Comparison of ENCODE assay signal across 26 cellular contexts in the genomic region with DNA sequence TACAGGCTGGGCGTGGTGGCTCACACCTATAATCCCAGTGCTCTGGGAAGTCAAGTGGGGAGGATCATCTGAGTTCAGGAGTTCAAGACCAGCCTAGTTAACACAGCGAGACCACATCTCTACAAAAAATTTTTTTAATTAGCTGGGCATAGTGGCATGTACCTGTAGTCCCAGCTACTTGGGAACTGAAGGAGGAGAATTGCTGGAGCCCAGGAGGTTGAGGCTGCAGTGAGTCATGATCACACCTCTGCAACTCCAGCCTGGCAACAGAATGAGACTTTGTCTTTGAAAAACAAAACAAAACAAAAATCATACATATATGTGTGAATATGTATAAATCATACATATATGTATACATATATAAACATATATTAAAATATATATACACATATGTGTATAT. TPM values are rescaled to one million over a fixed set of nuclear protein-coding genes. Genes with fewer than 3 reads are reported as not detected.
DNase-seq lines count a peak whose midpoint lies in the region; TF ChIP-seq lines count a peak whose summit lies in the region.
"Had no signal": no experiment of that assay in that cellular context is flagged by ENCODE, and none has a peak within 500 bp of the region (broad histone marks: within the 10 kb centered on the region; RNA-seq: fewer than 3 reads in every experiment).

No MANE protein-coding gene starts in this region.

- H3K36me3 ChIP-seq in PC-9 (ENCODE audit: low read depth): no peaks in the 10 kb centered on the region
- H3K36me3 ChIP-seq: BLaER1 treated with 17β-estradiol and CSF1 and Interleukin-3, amounts not matched to agents 10 nM and 100 nM had no signal

- H3K4me1 Mint-ChIP-seq in osteocyte (ENCODE audit: unreplicated experiment): no peaks in the 10 kb centered on the region

- no TSS peak for BruUV-seq in PC-9 (replicated peaks; lab: Mats Ljungman, UMichigan)

- H3K4me3 Mint-ChIP-seq in osteocyte (ENCODE audit: unreplicated experiment): no peak overlapping the region
- H3K4me3 Mint-ChIP-seq: CD4-positive, alpha-beta T cell had no signal

- no peak overlapping the region for H2AFZ ChIP-seq in PC-9
- H2AFZ ChIP-seq: GM23248 had no signal

- TF ChIP-seq CTCF in PC-9 (conservative IDR thresholded peaks at IDR 0.05) (no peak), epithelial cell of esophagus (IDR thresholded peaks at IDR 0.05; ENCODE audit: insufficient read depth, low read depth, low read length, missing control alignments) (no peak), osteocyte (IDR thresholded peaks at IDR 0.05) (no peak)

- H3K79me2 ChIP-seq in PC-9 (ENCODE audit: low read depth): no peaks in the 10 kb centered on the region

- POLR2A ChIA-PET in PC-9 (lab: Charles Lee; ENCODE audit: unreplicated experiment): no interaction called here

- H3K36me3 Mint-ChIP-seq in osteocyte (ENCODE audit: unreplicated experiment): no peaks in the 10 kb centered on the region

- H3K27me3 Mint-ChIP-seq in osteocyte (ENCODE audit: unreplicated experiment): peaks cover 15% of the 10 kb centered on the region

- peak overlapping the region; percentile 80 for H3K27ac ChIP-seq in PC-9
- H3K27ac ChIP-seq: BLaER1 treated with 17β-estradiol and CSF1 and Interleukin-3, amounts not matched to agents 10 nM and 100 nM; GM23248 had no signal

- H3K4me3 ChIP-seq in PC-9 (no peak overlapping the region), epithelial cell of esophagus (ENCODE audit: low read length) (no peak overlapping the region)
- H3K4me3 ChIP-seq: BLaER1 treated with 17β-estradiol and CSF1 and Interleukin-3, amounts not matched to agents 10 nM and 100 nM; GM23248 had no signal

- CTCF ChIA-PET in PC-9 (lab: Charles Lee): no interaction called here

- DNase-seq in ELR (ENCODE audit: low read depth) (peak; percentile 13), PC-9 (peak in 1 of 2 experiments; percentile 64), epithelial cell of esophagus (ENCODE audit: low read depth) (peak; percentile 78), kidney tubule cell (ENCODE audit: low spot score) (peak; percentile 57), OCI-M1 (lab: John Stamatoyannopoulos, UW) (no peak), osteocyte (ENCODE audit: extremely low spot score, unreplicated experiment) (no peak), DMS153 (lab: John Stamatoyannopoulos, UW) (no peak), NCI-H526 treated with DMSO at 0.1 percent for 48 hours (lab: John Stamatoyannopoulos, UW) (no peak)
- DNase-seq: AML-193; CD4-positive, alpha-beta T cell; DMS79 treated with DMSO at 0.1 percent for 48 hours; GM23248; H7; Karpas-422; MV-4-11; NCI-H1105; NCI-H1436 treated with DMSO at 0.1 percent for 48 hours; NCI-H187 treated with DMSO at 0.1 percent for 48 hours; NCI-H2171 treated with DMSO at 0.1 percent for 48 hours; NCI-H345; NCI-H524; NCI-H774; RPMI8226; SHP77 had no signal

- peaks cover 54% of the 10 kb centered on the region for H3K4me1 ChIP-seq in PC-9 (replicated peaks; ENCODE audit: insufficient read depth)

- intact Hi-C loops in PC-9 (cut with micrococcal nuclease; ENCODE audit: unreplicated experiment): no loop called here

- no peaks in the 10 kb centered on the region for H3K9me3 Mint-ChIP-seq in osteocyte (ENCODE audit: unreplicated experiment)
- H3K9me3 Mint-ChIP-seq: CD4-positive, alpha-beta T cell had no signal

- H3K9me3 ChIP-seq in PC-9 (ENCODE audit: insufficient read depth, low read depth): no peaks in the 10 kb centered on the region
- H3K9me3 ChIP-seq: BLaER1 treated with 17β-estradiol and CSF1 and Interleukin-3, amounts not matched to agents 10 nM and 100 nM had no signal

- no peaks in the 10 kb centered on the region; the same call in 1 of the 2 replicates for H3K9me2 ChIP-seq in PC-9 (ENCODE audit: insufficient read depth)

- H4K20me1 ChIP-seq in PC-9 (ENCODE audit: insufficient read depth): no peaks in the 10 kb centered on the region
- H4K20me1 ChIP-seq: BLaER1 treated with 17β-estradiol and CSF1 and Interleukin-3, amounts not matched to agents 10 nM and 100 nM had no signal

- no peak overlapping the region for H3K27ac Mint-ChIP-seq in osteocyte (ENCODE audit: unreplicated experiment)
- H3K27ac Mint-ChIP-seq: CD4-positive, alpha-beta T cell had no signal

- H3K27me3 ChIP-seq in PC-9 (ENCODE audit: insufficient read depth, low read depth): no peaks in the 10 kb centered on the region
- H3K27me3 ChIP-seq: BLaER1 treated with 17β-estradiol and CSF1 and Interleukin-3, amounts not matched to agents 10 nM and 100 nM had no signal

- H3K4me2 ChIP-seq in PC-9: peak overlapping the region; percentile 81
- H3K4me2 ChIP-seq: BLaER1 treated with 17β-estradiol and CSF1 and Interleukin-3, amounts not matched to agents 10 nM and 100 nM had no signal

- peaks cover 33% of the 10 kb centered on the region for H3F3A ChIP-seq in PC-9 (ENCODE audit: insufficient read depth, low read depth)

RNA-seq across cellular contexts. Expression of a gene that starts 54.1 kb away (rescaled TPM):
- total RNA-seq in PC-9 (2021): 8.0 and 9.6 TPM in 2 replicates
- not detected in 2 replicates for total RNA-seq in osteocyte
- total RNA-seq: CD4-positive, alpha-beta T cell; HepG2 had no signal

Comparison
In these comparisons a context has a peak if more than half of its experiments do, and no peak if none do; other contexts are left out.
1. DNase-seq: peak in ELR (single experiment), epithelial cell of esophagus (single experiment) and kidney tubule cell (single experiment); none in OCI-M1 (single experiment), osteocyte (single experiment), DMS153 (single experiment) and NCI-H526 treated with DMSO at 0.1 percent for 48 hours (single experiment).